In genomic region chr7:112782498-112782897, GRCh38 we compare ENCODE assay signal across 11 cellular contexts. TPM values are rescaled to one million over a fixed set of nuclear protein-coding genes. Genes with fewer than 3 reads are reported as not detected.
A peak's percentile ranks its signal among the peaks of the same experiment; 100 is the strongest.
DNase-seq lines count a peak whose midpoint lies in the region; ATAC-seq and TF ChIP-seq lines count a peak whose summit lies in the region.
"Had no signal": no experiment of that assay in that cellular context is flagged by ENCODE, and none has a peak within 500 bp of the region (broad histone marks: within the 10 kb centered on the region; RNA-seq: fewer than 3 reads in every experiment).

No MANE protein-coding gene starts in this region.

- no peak for TF ChIP-seq CTCF in GM13976 (IDR thresholded peaks at IDR 0.05; ENCODE audit: borderline replicate concordance, control extremely low read depth, extremely low read depth, insufficient read depth, missing control alignments)
- TF ChIP-seq CTCF in SK-N-SH (IDR thresholded peaks at IDR 0.05): no peak
- TF ChIP-seq CTCF in Peyer's patch (IDR thresholded peaks at IDR 0.05): no peak

- H3K27ac Mint-ChIP-seq in activated T-helper 1 cell treated with anti-CD3 and anti-CD28 coated beads, Interleukin-12 subunit alpha, Interleukin-12 subunit beta, Interleukin-2, Interleukin-4 antibody, amounts not matched to agents 30 ng/mL and 10 ng/mL and 1 ng/mL, durations not matched to agents 14 hours and 24 hours and 36 hours: peak overlapping the region; percentile 32

- no peak overlapping the region for H3K9ac ChIP-seq in SK-N-SH

- H3K4me1 Mint-ChIP-seq in activated T-helper 1 cell treated with anti-CD3 and anti-CD28 coated beads, Interleukin-12 subunit alpha, Interleukin-12 subunit beta, Interleukin-2, Interleukin-4 antibody, amounts not matched to agents 30 ng/mL and 10 ng/mL and 1 ng/mL, durations not matched to agents 14 hours and 24 hours and 36 hours (ENCODE audit: low read depth): peaks cover 23% of the 10 kb centered on the region

- in situ Hi-C loops in GM13976 (cut with MboI; ENCODE audit: low sequenced_read_pairs, unreplicated experiment): no loop called here

- no peaks in the 10 kb centered on the region for H3F3A ChIP-seq in SK-N-SH (replicated peaks; ENCODE audit: insufficient read depth)

- no peaks in the 10 kb centered on the region for H4K20me1 ChIP-seq in SK-N-SH (ENCODE audit: insufficient read depth)

- H3K9me3 Mint-ChIP-seq in activated T-helper 1 cell treated with anti-CD3 and anti-CD28 coated beads, Interleukin-12 subunit alpha, Interleukin-12 subunit beta, Interleukin-2, Interleukin-4 antibody, amounts not matched to agents 30 ng/mL and 10 ng/mL and 1 ng/mL, durations not matched to agents 14 hours and 24 hours and 36 hours: no peaks in the 10 kb centered on the region

- intact Hi-C loops in activated T-helper 1 cell treated with anti-CD3 and anti-CD28 coated beads, Interleukin-12 subunit alpha, Interleukin-12 subunit beta, Interleukin-2, Interleukin-4 antibody, amounts not matched to agents 30 ng/mL and 10 ng/mL and 1 ng/mL, durations not matched to agents 14 hours and 24 hours and 36 hours (cut with micrococcal nuclease): loop anchor here (5.0 kb wide), 1 partner anchor 335 kb away; no protein-coding TSS in a partner anchor

- no peak for TF ChIP-seq EP300 in SK-N-SH (IDR thresholded peaks at IDR 0.05; ENCODE audit: borderline replicate concordance in 1 of 2, low read depth in 1 of 2, low read length in 1 of 2)

- H3K4me3 Mint-ChIP-seq in activated T-helper 1 cell treated with anti-CD3 and anti-CD28 coated beads, Interleukin-12 subunit alpha, Interleukin-12 subunit beta, Interleukin-2, Interleukin-4 antibody, amounts not matched to agents 30 ng/mL and 10 ng/mL and 1 ng/mL, durations not matched to agents 14 hours and 24 hours and 36 hours: no peak overlapping the region

- H3K27me3 Mint-ChIP-seq in activated T-helper 1 cell treated with anti-CD3 and anti-CD28 coated beads, Interleukin-12 subunit alpha, Interleukin-12 subunit beta, Interleukin-2, Interleukin-4 antibody, amounts not matched to agents 30 ng/mL and 10 ng/mL and 1 ng/mL, durations not matched to agents 14 hours and 24 hours and 36 hours (ENCODE audit: insufficient read depth): no peaks in the 10 kb centered on the region

- TF ChIP-seq POLR2A in Peyer's patch (IDR thresholded peaks at IDR 0.05): no peak

- DNase-seq in GM13976 (ENCODE audit: low spot score) (peak; percentile 20), kidney tubule cell (ENCODE audit: low spot score) (no peak), COLO829 (ENCODE audit: low spot score) (no peak), SK-N-SH (no peak), Peyer's patch (no peak)
- DNase-seq in activated T-helper 1 cell treated with anti-CD3 and anti-CD28 coated beads, Interleukin-12 subunit alpha, Interleukin-12 subunit beta, Interleukin-2, Interleukin-4 antibody, amounts not matched to agents 30 ng/mL and 10 ng/mL and 1 ng/mL, durations not matched to agents 14 hours and 24 hours and 36 hours (ENCODE audit: low spot score): no peak
- DNase-seq: activated gamma-delta T cell treated with Interleukin-2 at 50 U/mL for 16 hours, foreskin melanocyte, SIG-M5 had no signal

- POLR2A ChIA-PET in SK-N-SH (lab: Yijun Ruan, JAX): no interaction called here

- H3K36me3 ChIP-seq in SK-N-SH (replicated peaks in 1 of 2; ENCODE audit: control insufficient read depth in 1 of 2, insufficient read depth in 2 of 2, low read length in 1 of 2): peaks cover 35 to 45% of the 10 kb centered on the region in 2 experiments
- H3K36me3 ChIP-seq in Peyer's patch: peaks cover 0 to 20% (median 0%) of the 10 kb centered on the region in 3 donors

- H3K27ac ChIP-seq in SK-N-SH (ENCODE audit: low read depth in 2 of 2, low read length in 1 of 2): no peak overlapping the region
- H3K27ac ChIP-seq in Peyer's patch: no peak overlapping the region

- H3K27me3 ChIP-seq in SK-N-SH (ENCODE audit: insufficient read depth) (no peaks in the 10 kb centered on the region), Peyer's patch (no peaks in the 10 kb centered on the region)

- no peak overlapping the region for H2AFZ ChIP-seq in SK-N-SH (ENCODE audit: low read depth)

- H3K9me3 ChIP-seq in SK-N-SH: no peaks in the 10 kb centered on the region
- H3K9me3 ChIP-seq in Peyer's patch: no peaks in the 10 kb centered on the region

- H3K9me2 ChIP-seq in SK-N-SH: no peaks in the 10 kb centered on the region

- peaks cover 57% of the 10 kb centered on the region for H3K79me2 ChIP-seq in SK-N-SH (ENCODE audit: insufficient read depth)

- H3K4me1 ChIP-seq in SK-N-SH (ENCODE audit: control insufficient read depth in 1 of 2, insufficient read depth in 2 of 2, low read depth in 1 of 2, low read length in 1 of 2) (no peaks in the 10 kb centered on the region; a peak in 1 of 4 replicates), Peyer's patch (no peaks in the 10 kb centered on the region)

- H3K4me2 ChIP-seq in SK-N-SH: no peak overlapping the region

- H3K4me3 ChIP-seq in SK-N-SH (ENCODE audit: low read depth in 2 of 2, low read length in 1 of 2) (no peak overlapping the region), Peyer's patch (no peak overlapping the region)

- peak; percentile 97 for ATAC-seq in GM19351 (IDR thresholded peaks at IDR 0.05; ENCODE audit: unreplicated experiment)
- peak; percentile 84 for ATAC-seq in HG02981 (IDR thresholded peaks at IDR 0.05; ENCODE audit: unreplicated experiment)

- TF ChIP-seq RAD21 in SK-N-SH (IDR thresholded peaks at IDR 0.05; ENCODE audit: low read length): no peak

- peaks cover 39% of the 10 kb centered on the region for H3K36me3 Mint-ChIP-seq in activated T-helper 1 cell treated with anti-CD3 and anti-CD28 coated beads, Interleukin-12 subunit alpha, Interleukin-12 subunit beta, Interleukin-2, Interleukin-4 antibody, amounts not matched to agents 30 ng/mL and 10 ng/mL and 1 ng/mL, durations not matched to agents 14 hours and 24 hours and 36 hours (ENCODE audit: low read depth)

- CTCF ChIA-PET in SK-N-SH (lab: Yijun Ruan, JAX): no interaction called here

TF ChIP-seq in SK-N-SH, 30 proteins besides CTCF, POLR2A, EP300 and RAD21:
- no peak for TF ChIP-seq FOSL2 (IDR thresholded peaks at IDR 0.05; ENCODE audit: borderline replicate concordance, low read depth)
- no peak for TF ChIP-seq GATA2 (CRISPR knock-in tag; IDR thresholded peaks at IDR 0.05)
- TF ChIP-seq NRF1 (IDR thresholded peaks at IDR 0.05; ENCODE audit: low read depth, low read length): no peak
- TF ChIP-seq RCOR1 (IDR thresholded peaks at IDR 0.05; ENCODE audit: low read length): no peak
- TF ChIP-seq GABPA (IDR thresholded peaks at IDR 0.05; ENCODE audit: low read depth): no peak
- TF ChIP-seq YY1 (IDR thresholded peaks at IDR 0.05; ENCODE audit: low read depth): no peak
- no peak for TF ChIP-seq SIN3A (IDR thresholded peaks at IDR 0.05; ENCODE audit: borderline replicate concordance, low read depth, low read length)
- TF ChIP-seq USF1 (IDR thresholded peaks at IDR 0.05; ENCODE audit: borderline replicate concordance, low read depth): no peak
- TF ChIP-seq TCF12 (IDR thresholded peaks at IDR 0.05): no peak
- TF ChIP-seq TAF1 (IDR thresholded peaks at IDR 0.05; ENCODE audit: borderline replicate concordance, low read depth, low read length): no peak
- no peak for TF ChIP-seq FOXM1 (IDR thresholded peaks at IDR 0.05; ENCODE audit: low read depth)
- TF ChIP-seq RFX5 (IDR thresholded peaks at IDR 0.05; ENCODE audit: low read length): no peak
- TF ChIP-seq PBX3 (IDR thresholded peaks at IDR 0.05): no peak
- no peak for TF ChIP-seq IRF3 (IDR thresholded peaks at IDR 0.05; ENCODE audit: low read depth, low read length)
- no peak for TF ChIP-seq JUND (IDR thresholded peaks at IDR 0.05)
- no peak for TF ChIP-seq FOXJ3 (CRISPR knock-in tag; IDR thresholded peaks at IDR 0.05)
- TF ChIP-seq EZH2phosphoT487 (IDR thresholded peaks at IDR 0.05; ENCODE audit: borderline replicate concordance, low read depth): no peak
- TF ChIP-seq POLR2AphosphoS5 (IDR thresholded peaks at IDR 0.05; ENCODE audit: low read depth, low read length): no peak
- TF ChIP-seq SMC3 (IDR thresholded peaks at IDR 0.05; ENCODE audit: low read depth, low read length): no peak
- TF ChIP-seq MEF2A (IDR thresholded peaks at IDR 0.05; ENCODE audit: borderline replicate concordance, low read depth): no peak

RNA-seq across cellular contexts. Expression of gene TMEM168, which starts 7.7 kb away (rescaled TPM):
- 18.1 and 18.2 TPM in 2 replicates for total RNA-seq in activated T-helper 1 cell treated with anti-CD3 and anti-CD28 coated beads, Interleukin-12 subunit alpha, Interleukin-12 subunit beta, Interleukin-2, Interleukin-4 antibody, amounts not matched to agents 30 ng/mL and 10 ng/mL and 1 ng/mL, durations not matched to agents 14 hours and 24 hours and 36 hours
- 32.2 and 39.6 TPM in 2 replicates for polyA plus RNA-seq in SK-N-SH (2012; rRNA removed)
- polyA plus RNA-seq in SK-N-SH (2012; cell fraction: cytosol; rRNA removed): 31.3 and 33.9 TPM in 2 replicates
- 45.5 and 80.4 TPM in 2 replicates for polyA plus RNA-seq in SK-N-SH (2012; cell fraction: nucleus; rRNA removed)
- total RNA-seq in Peyer's patch: 10 to 100 TPM; 12.4 to 35.3 (median 30.1) TPM
